Comparison of ENCODE assay signal across 1 cellular context in genomic region chr3:184250167-184250828, GRCh38.
TF ChIP-seq lines count a peak whose summit lies in the region.

No MANE protein-coding gene starts in this region.

TF ChIP-seq in endothelial cell of umbilical vein, 7 proteins besides CTCF, POLR2A, EP300 and RAD21 (continued from another document):
- TF ChIP-seq MAX (IDR thresholded peaks at IDR 0.05; ENCODE audit: insufficient read depth, insufficient read length): no peak
- no peak for TF ChIP-seq POLR2AphosphoS5 (IDR thresholded peaks at IDR 0.05; ENCODE audit: insufficient read depth, low read depth, low read length)
- TF ChIP-seq FOS (IDR thresholded peaks at IDR 0.05; ENCODE audit: borderline replicate concordance, insufficient read depth, low read length): no peak
- TF ChIP-seq GATA2 (IDR thresholded peaks at IDR 0.05; ENCODE audit: insufficient read depth, insufficient read length, low read depth, low read length): no peak
